8 cellular contexts compared by ENCODE assay signal in the genomic region with DNA sequence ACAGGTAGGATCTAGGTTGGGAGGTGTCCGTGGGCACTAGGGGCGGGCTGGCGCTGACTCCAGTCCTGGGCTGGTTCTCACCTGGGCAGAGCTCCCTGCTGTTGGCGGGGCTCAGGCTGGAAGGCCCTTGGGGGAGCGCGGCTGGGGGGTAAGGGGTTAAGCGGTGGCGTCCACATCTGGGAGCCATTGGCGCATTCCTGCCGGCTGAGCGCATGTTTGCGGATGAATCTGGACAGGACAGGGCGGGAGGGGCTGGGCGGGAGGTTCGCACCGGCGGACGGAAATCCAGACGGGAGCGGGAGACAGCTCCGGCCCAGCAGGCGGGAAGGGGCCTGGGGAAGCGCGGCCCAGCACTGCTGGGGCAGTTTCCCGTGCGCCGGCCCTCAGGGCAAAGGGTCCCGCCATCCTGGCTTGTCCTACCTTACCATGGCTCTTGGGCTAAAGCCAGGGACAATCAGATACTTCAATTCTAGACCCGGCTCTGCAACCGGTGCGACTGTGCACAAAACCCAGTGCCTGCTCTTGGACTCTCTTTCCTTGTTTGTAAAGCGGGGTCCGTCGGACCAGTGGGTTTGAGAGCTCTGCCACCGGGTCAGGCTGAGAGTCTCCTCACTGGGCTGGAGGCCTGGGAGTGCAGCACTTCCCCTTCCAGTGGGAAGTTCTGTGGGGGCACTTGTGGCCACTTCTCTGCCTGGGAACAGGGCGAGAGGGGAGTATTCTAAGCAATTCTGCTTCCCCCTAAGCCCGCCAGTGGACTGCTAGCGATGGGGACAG. TPM values are rescaled to one million over a fixed set of nuclear protein-coding genes. Genes with fewer than 3 reads are reported as not detected.
DNase-seq lines count a peak whose midpoint lies in the region; ATAC-seq and TF ChIP-seq lines count a peak whose summit lies in the region.

No MANE protein-coding gene starts in this region.

- intact Hi-C loops in dendritic cell treated with granulocyte-macrophage colony-stimulating factor and Interleukin-4, amounts not matched to agents 40 ng/mL and 50 ng/mL, for 4 days (cut with micrococcal nuclease) = no loop called here
- intact Hi-C loops in lower lobe of right lung (cut with DNase I) = no loop called here

- peak overlapping the region; percentile 94 for H3K4me3 Mint-ChIP-seq in dendritic cell treated with granulocyte-macrophage colony-stimulating factor and Interleukin-4, amounts not matched to agents 40 ng/mL and 50 ng/mL, for 4 days

- DNase-seq in DMS79 treated with DMSO at 0.1 percent for 48 hours (lab: John Stamatoyannopoulos, UW) (peak; percentile 41), NCI-H510A treated with DMSO at 0.1 percent for 48 hours (lab: John Stamatoyannopoulos, UW) (peak; percentile 51), lower lobe of right lung (peak; percentile 77), upper lobe of left lung (peak; percentile 61 to 87), cerebellar nuclear complex (lab: John Stamatoyannopoulos, UW) (no peak)

- peak in 1 of 4 donors; percentile 38 for TF ChIP-seq POLR2A in upper lobe of left lung (IDR thresholded peaks at IDR 0.05)

- peak overlapping the region; percentile 96 for H3K27ac ChIP-seq in lower lobe of right lung
- H3K27ac ChIP-seq in upper lobe of left lung = peak overlapping the region; percentile 93 to 96 (median 96)

- H3K36me3 ChIP-seq in lower lobe of right lung (no peaks in the 10 kb centered on the region), upper lobe of left lung (no peaks in the 10 kb centered on the region)

- no peak for TF ChIP-seq CTCF in lower lobe of right lung (IDR thresholded peaks at IDR 0.05)
- no peak for TF ChIP-seq CTCF in upper lobe of left lung (IDR thresholded peaks at IDR 0.05)

- H3K27me3 ChIP-seq in lower lobe of right lung (ENCODE audit: low read depth) (no peaks in the 10 kb centered on the region), upper lobe of left lung (no peaks in the 10 kb centered on the region)

- H3K4me1 ChIP-seq in lower lobe of right lung (peaks cover 90% of the 10 kb centered on the region), upper lobe of left lung (peaks cover 88 to 96% (median 90%) of the 10 kb centered on the region in 4 donors)

- H3K9me3 Mint-ChIP-seq in dendritic cell treated with granulocyte-macrophage colony-stimulating factor and Interleukin-4, amounts not matched to agents 40 ng/mL and 50 ng/mL, for 4 days = no peaks in the 10 kb centered on the region

- no peaks in the 10 kb centered on the region for H3K9me3 ChIP-seq in lower lobe of right lung
- H3K9me3 ChIP-seq in upper lobe of left lung = no peaks in the 10 kb centered on the region

- H3K36me3 Mint-ChIP-seq in dendritic cell treated with granulocyte-macrophage colony-stimulating factor and Interleukin-4, amounts not matched to agents 40 ng/mL and 50 ng/mL, for 4 days (ENCODE audit: low read depth) = peaks cover 35% of the 10 kb centered on the region

- H3K27me3 Mint-ChIP-seq in dendritic cell treated with granulocyte-macrophage colony-stimulating factor and Interleukin-4, amounts not matched to agents 40 ng/mL and 50 ng/mL, for 4 days = peaks cover 4% of the 10 kb centered on the region

- peaks cover 75% of the 10 kb centered on the region for H3K4me1 Mint-ChIP-seq in dendritic cell treated with granulocyte-macrophage colony-stimulating factor and Interleukin-4, amounts not matched to agents 40 ng/mL and 50 ng/mL, for 4 days (ENCODE audit: low read depth)

- 40 to 52% methylated on average over 22 to 38 of the region's 38 CpGs for WGBS in upper lobe of left lung, 2 donors

- no peak for TF ChIP-seq EP300 in upper lobe of left lung (IDR thresholded peaks at IDR 0.05)

- H3K4me3 ChIP-seq in lower lobe of right lung = peak overlapping the region; percentile 99
- H3K4me3 ChIP-seq in upper lobe of left lung = peak overlapping the region in 3 of 4 donors; percentile 15 to 92 (median 82)

- ATAC-seq in lower lobe of right lung = peak; percentile 11 to 12
- peak; percentile 0 to 48 for ATAC-seq in upper lobe of left lung (ENCODE audit: low FRiP score in 2 of 2)
- ATAC-seq in GM18498 (IDR thresholded peaks at IDR 0.05; ENCODE audit: unreplicated experiment) = no peak
- ATAC-seq in GM19324 (IDR thresholded peaks at IDR 0.05; ENCODE audit: low FRiP score, unreplicated experiment) = no peak

- peak overlapping the region; percentile 96 for H3K27ac Mint-ChIP-seq in dendritic cell treated with granulocyte-macrophage colony-stimulating factor and Interleukin-4, amounts not matched to agents 40 ng/mL and 50 ng/mL, for 4 days

RNA-seq across cellular contexts. Expression of a gene that starts 7.8 kb away (rescaled TPM):
- total RNA-seq in lower lobe of right lung = 82.6 TPM
- 10 to 100 TPM; 45.7 to 95.6 (median 85.9) TPM for total RNA-seq in upper lobe of left lung

RNA-seq across cellular contexts. Expression of a gene that starts 29.1 kb away (rescaled TPM):
- total RNA-seq in lower lobe of right lung (2.3 TPM), upper lobe of left lung (1 to 10 TPM; 1.1 to 5.1 (median 2.3) TPM)

RNA-seq across cellular contexts. Expression of a gene that starts 47.8 kb away (rescaled TPM):
- total RNA-seq in lower lobe of right lung (3.1 TPM), upper lobe of left lung (1 to 10 TPM in 4 of 6 donors, not detected in 2; 1.7 to 8.4 (median 4.5) TPM)

Comparison
In these comparisons a context has a peak if more than half of its experiments do, and no peak if none do; other contexts are left out.
1. DNase-seq: peak in DMS79 treated with DMSO at 0.1 percent for 48 hours (single experiment), NCI-H510A treated with DMSO at 0.1 percent for 48 hours (single experiment), lower lobe of right lung (single experiment) and upper lobe of left lung (2 of 2); none in cerebellar nuclear complex (0 of 2).
2. ATAC-seq: peak in lower lobe of right lung (2 of 2) and upper lobe of left lung (2 of 2); none in GM18498 (single experiment) and GM19324 (single experiment).